In the genomic region with DNA sequence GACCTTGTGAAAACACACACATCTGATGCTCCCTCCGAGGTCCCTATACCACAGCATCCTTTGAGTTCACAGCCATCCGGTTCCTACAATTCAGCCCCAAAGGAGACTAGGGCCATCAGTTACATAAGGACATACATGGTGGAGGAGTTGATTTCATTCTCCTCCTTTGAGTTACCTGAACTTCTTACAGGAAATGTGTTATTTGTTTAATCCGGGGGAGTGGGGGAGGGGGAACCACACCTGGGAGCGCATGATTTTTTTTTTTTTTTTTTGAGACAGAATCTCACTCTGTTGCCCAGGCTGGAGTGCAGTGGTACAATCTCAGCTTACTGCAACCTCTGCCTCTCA, we compare ENCODE assay signal across 11 cellular contexts. TPM values are rescaled to one million over a fixed set of nuclear protein-coding genes. Genes with fewer than 3 reads are reported as not detected.
DNase-seq lines count a peak whose midpoint lies in the region; ATAC-seq, FAIRE-seq and TF ChIP-seq lines count a peak whose summit lies in the region.
"Had no signal": no experiment of that assay in that cellular context is flagged by ENCODE, and none has a peak within 500 bp of the region (broad histone marks: within the 10 kb centered on the region; RNA-seq: fewer than 3 reads in every experiment).

No MANE protein-coding gene starts in this region.

- H3K27me3 Mint-ChIP-seq in activated T-cell treated with anti-CD3 and anti-CD28 coated beads, Interleukin-2, amount 50 U/mL, for 72 hours (ENCODE audit: low read depth) = no peaks in the 10 kb centered on the region
- no peaks in the 10 kb centered on the region for H3K27me3 Mint-ChIP-seq in activated T-helper 1 cell treated with anti-CD3 and anti-CD28 coated beads, Interleukin-12 subunit alpha, Interleukin-12 subunit beta, Interleukin-2, Interleukin-4 antibody, amounts not matched to agents 30 ng/mL and 10 ng/mL and 1 ng/mL, durations not matched to agents 14 hours and 24 hours and 36 hours (ENCODE audit: insufficient read depth)

- peaks cover 18 to 31% of the 10 kb centered on the region in 2 donors for H3K36me3 Mint-ChIP-seq in activated T-cell treated with anti-CD3 and anti-CD28 coated beads, Interleukin-2, amount 50 U/mL, for 72 hours (ENCODE audit: insufficient read depth in 2 of 2)
- H3K36me3 Mint-ChIP-seq in activated T-helper 1 cell treated with anti-CD3 and anti-CD28 coated beads, Interleukin-12 subunit alpha, Interleukin-12 subunit beta, Interleukin-2, Interleukin-4 antibody, amounts not matched to agents 30 ng/mL and 10 ng/mL and 1 ng/mL, durations not matched to agents 14 hours and 24 hours and 36 hours (ENCODE audit: low read depth) = peaks cover 69% of the 10 kb centered on the region

- POLR2A ChIA-PET in HepG2 (lab: Yijun Ruan, JAX) = no interaction called here

- H3K9ac ChIP-seq in HepG2 (ENCODE audit: insufficient read depth, low read depth, low read length) = no peak overlapping the region

- H3K9me3 ChIP-seq in stomach (no peaks in the 10 kb centered on the region), HepG2 (ENCODE audit: low read length) (no peaks in the 10 kb centered on the region)

- WGBS in stomach, 5 donors = 53 to 62% (median 58%) methylated on average over 4 of the region's 4 CpGs
- WGBS in HepG2 (ENCODE audit: low lambda C conversion rate) = 53% methylated on average over 4 of the region's 4 CpGs

- peaks cover 100% of the 10 kb centered on the region for H3K4me1 Mint-ChIP-seq in activated T-cell treated with anti-CD3 and anti-CD28 coated beads, Interleukin-2, amount 50 U/mL, for 72 hours (ENCODE audit: low read depth)
- peaks cover 93% of the 10 kb centered on the region for H3K4me1 Mint-ChIP-seq in activated T-helper 1 cell treated with anti-CD3 and anti-CD28 coated beads, Interleukin-12 subunit alpha, Interleukin-12 subunit beta, Interleukin-2, Interleukin-4 antibody, amounts not matched to agents 30 ng/mL and 10 ng/mL and 1 ng/mL, durations not matched to agents 14 hours and 24 hours and 36 hours (ENCODE audit: low read depth)

- CTCF ChIA-PET in HepG2 (lab: Yijun Ruan, JAX; ENCODE audit: low intra/inter-chr PET ratio, low total read pairs) = no interaction called here

- no peak overlapping the region for H2AFZ ChIP-seq in HepG2 (ENCODE audit: low read length)

- H3K4me3 ChIP-seq in stomach (no peak overlapping the region), HepG2 (replicated peaks in 1 of 3; ENCODE audit: insufficient read depth in 1 of 3, low read depth in 2 of 3, low read length in 3 of 3) (no peak overlapping the region)

- H3K4me1 ChIP-seq in stomach (peaks cover 0 to 88% (median 30%) of the 10 kb centered on the region in 4 donors), HepG2 (ENCODE audit: insufficient read depth, low read length) (no peaks in the 10 kb centered on the region)

- ATAC-seq in activated T-cell treated with anti-CD3 and anti-CD28 coated beads, Interleukin-2, amount 50 U/mL, for 72 hours (replicated peaks in 1 of 2) = no peak
- ATAC-seq in HG02943 (IDR thresholded peaks at IDR 0.05; ENCODE audit: low read depth, unreplicated experiment) = peak; percentile 3
- ATAC-seq in HepG2 = no peak

- no peak for DNase-seq in activated T-cell treated with anti-CD3 and anti-CD28 coated beads, Interleukin-2, amount 50 U/mL, for 72 hours
- DNase-seq in activated T-cell treated with anti-CD3 and anti-CD28 coated beads, Interleukin-2, amount 50 U/mL, for 1 hour = no peak
- no peak for DNase-seq in activated T-helper 1 cell treated with anti-CD3 and anti-CD28 coated beads, Interleukin-12 subunit alpha, Interleukin-12 subunit beta, Interleukin-2, Interleukin-4 antibody, amounts not matched to agents 30 ng/mL and 10 ng/mL and 1 ng/mL, durations not matched to agents 14 hours and 24 hours and 36 hours (ENCODE audit: low spot score)
- DNase-seq in stomach (no peak), NCI-H446 treated with DMSO at 0.1 percent for 48 hours (lab: John Stamatoyannopoulos, UW) (no peak), GM03348 (ENCODE audit: low spot score) (no peak), HepG2 (ENCODE audit: low spot score) (no peak)
- DNase-seq: anterior cingulate cortex, erythroblast had no signal

- intact Hi-C loops in activated T-helper 1 cell treated with anti-CD3 and anti-CD28 coated beads, Interleukin-12 subunit alpha, Interleukin-12 subunit beta, Interleukin-2, Interleukin-4 antibody, amounts not matched to agents 30 ng/mL and 10 ng/mL and 1 ng/mL, durations not matched to agents 14 hours and 24 hours and 36 hours (cut with micrococcal nuclease) = loop anchor here (1.0 to 2.0 kb wide), 4 partner anchors 45 to 148 kb away; partner anchors contain the start of gene SECISBP2
- intact Hi-C loops in stomach (cut with DNase I; ENCODE audit: low total_unique reads) = no loop called here
- intact Hi-C loops in HepG2 (cut with micrococcal nuclease; ENCODE audit: unreplicated experiment) = no loop called here

- no peak overlapping the region for H3K4me2 ChIP-seq in HepG2 (ENCODE audit: low read depth, low read length)

- in situ Hi-C loops in HepG2 (cut with HindIII; ENCODE audit: extremely low pct_ligation_motif_present, low pct_unique_long_range_greater_than_20kb) = no loop called here

- TF ChIP-seq CTCF in stomach (IDR thresholded peaks at IDR 0.05) = no peak
- TF ChIP-seq CTCF in HepG2 (CRISPR knock-in tag; IDR thresholded peaks at IDR 0.05) = no peak

- TF ChIP-seq EP300 in stomach (IDR thresholded peaks at IDR 0.05) (no peak), HepG2 (IDR thresholded peaks at IDR 0.05; ENCODE audit: low read depth in 2 of 2, low read length in 2 of 2) (no peak), HepG2 (CRISPR knock-in tag; IDR thresholded peaks at IDR 0.05; ENCODE audit: borderline replicate concordance) (no peak)

- H3K27ac Mint-ChIP-seq in activated T-cell treated with anti-CD3 and anti-CD28 coated beads, Interleukin-2, amount 50 U/mL, for 72 hours = peak overlapping the region; percentile 96
- H3K27ac Mint-ChIP-seq in activated T-helper 1 cell treated with anti-CD3 and anti-CD28 coated beads, Interleukin-12 subunit alpha, Interleukin-12 subunit beta, Interleukin-2, Interleukin-4 antibody, amounts not matched to agents 30 ng/mL and 10 ng/mL and 1 ng/mL, durations not matched to agents 14 hours and 24 hours and 36 hours = peak overlapping the region; percentile 98

- no peak for FAIRE-seq in HepG2 (lab: Jason Lieb, UNC)
- FAIRE-seq: islet of Langerhans had no signal

- H3K4me3 Mint-ChIP-seq in activated T-cell treated with anti-CD3 and anti-CD28 coated beads, Interleukin-2, amount 50 U/mL, for 72 hours = peak overlapping the region; percentile 84 to 92
- H3K4me3 Mint-ChIP-seq in activated T-helper 1 cell treated with anti-CD3 and anti-CD28 coated beads, Interleukin-12 subunit alpha, Interleukin-12 subunit beta, Interleukin-2, Interleukin-4 antibody, amounts not matched to agents 30 ng/mL and 10 ng/mL and 1 ng/mL, durations not matched to agents 14 hours and 24 hours and 36 hours = peak overlapping the region; percentile 73

- H3K79me2 ChIP-seq in HepG2 (ENCODE audit: insufficient read depth, low read length) = no peaks in the 10 kb centered on the region

- H3K27me3 ChIP-seq in stomach (no peaks in the 10 kb centered on the region), HepG2 (ENCODE audit: control insufficient read depth in 1 of 2, insufficient read depth in 2 of 2, low read length in 2 of 2) (no peaks in the 10 kb centered on the region; a peak in 1 of 5 replicates)

- H3K9me3 Mint-ChIP-seq in activated T-cell treated with anti-CD3 and anti-CD28 coated beads, Interleukin-2, amount 50 U/mL, for 72 hours = no peaks in the 10 kb centered on the region
- no peaks in the 10 kb centered on the region for H3K9me3 Mint-ChIP-seq in activated T-helper 1 cell treated with anti-CD3 and anti-CD28 coated beads, Interleukin-12 subunit alpha, Interleukin-12 subunit beta, Interleukin-2, Interleukin-4 antibody, amounts not matched to agents 30 ng/mL and 10 ng/mL and 1 ng/mL, durations not matched to agents 14 hours and 24 hours and 36 hours

- H3K27ac ChIP-seq in stomach (peak overlapping the region in 3 of 5 donors; percentile 23 to 35 (median 33)), HepG2 (ENCODE audit: extremely low read length, insufficient read depth, low read length) (no peak overlapping the region)

- BruUV-seq in HepG2 (replicated peaks; lab: Mats Ljungman, UMichigan) = no TSS peak

- TF ChIP-seq POLR2A in stomach (IDR thresholded peaks at IDR 0.05) (no peak), HepG2 (IDR thresholded peaks at IDR 0.05; ENCODE audit: insufficient read depth in 1 of 2, low read depth in 2 of 2, low read length in 2 of 2) (no peak)

- H4K20me1 ChIP-seq in HepG2 (ENCODE audit: insufficient read depth, low read length) = no peaks in the 10 kb centered on the region

- H3K36me3 ChIP-seq in stomach (no peaks in the 10 kb centered on the region), HepG2 (replicated peaks in 1 of 2; ENCODE audit: control insufficient read depth in 1 of 2, insufficient read depth in 2 of 2, low read length in 2 of 2) (no peaks in the 10 kb centered on the region)

- TF ChIP-seq RAD21 in HepG2 (CRISPR knock-in tag; IDR thresholded peaks at IDR 0.05) = no peak

RNA-seq across cellular contexts. Expression of gene SEMA4D, which starts 30.7 kb away (rescaled TPM):
- 100 to 1,000 TPM; 182 to 198 TPM for total RNA-seq in activated T-cell treated with anti-CD3 and anti-CD28 coated beads, Interleukin-2, amount 50 U/mL, for 72 hours
- 388 and 411 TPM in 2 replicates for total RNA-seq in activated T-helper 1 cell treated with anti-CD3 and anti-CD28 coated beads, Interleukin-12 subunit alpha, Interleukin-12 subunit beta, Interleukin-2, Interleukin-4 antibody, amounts not matched to agents 30 ng/mL and 10 ng/mL and 1 ng/mL, durations not matched to agents 14 hours and 24 hours and 36 hours
- total RNA-seq in stomach = 10 to 100 TPM; 11.1 to 43.3 (median 28.8) TPM
- polyA plus RNA-seq in stomach = 10 to 100 TPM in 1 of 3 donors, 1 to 10 TPM in 2; 4.9 to 10.9 (median 8.4) TPM
- total RNA-seq in HepG2 (2016; rRNA removed; fragmentation: Illumina TruSeq; extraction: Trizol) = 0.07 and 0.13 TPM in 2 replicates
- total RNA-seq in HepG2 (2016; cell fraction: cytosol; rRNA removed; fragmentation: Illumina TruSeq; extraction: Trizol; ENCODE audit: low read depth) = 0.26 TPM in 1 of 2 replicates, not detected in the other
- total RNA-seq in HepG2 (2016; cell fraction: insoluble cytoplasmic fraction; rRNA removed; fragmentation: Illumina TruSeq; extraction: Trizol) = 0.10 and 0.13 TPM in 2 replicates
- total RNA-seq in HepG2 (2016; cell fraction: membrane; rRNA removed; fragmentation: Illumina TruSeq; extraction: Trizol) = 0.07 and 0.28 TPM in 2 replicates
- 0.44 and 0.87 TPM in 2 replicates for total RNA-seq in HepG2 (2016; cell fraction: nucleus; rRNA removed; fragmentation: Illumina TruSeq; extraction: Trizol)
- 0.16 and 0.17 TPM in 2 replicates for polyA plus RNA-seq in HepG2 (2011; rRNA removed)
- polyA plus RNA-seq in HepG2 (2011; cell fraction: cytosol; rRNA removed) = 0.12 and 0.23 TPM in 2 replicates
- polyA plus RNA-seq in HepG2 (2011; cell fraction: nucleus; rRNA removed) = 0.97 and 1.2 TPM in 2 replicates
- 0.85 and 1.2 TPM in 2 replicates for polyA plus RNA-seq in HepG2 (2012)
- 0.08 TPM in 1 of 2 replicates, not detected in the other for polyA plus RNA-seq in HepG2 (2016; cell fraction: cytosol; fragmentation: Illumina TruSeq; extraction: Trizol; ENCODE audit: low read depth)
- polyA plus RNA-seq in HepG2 (2016; cell fraction: insoluble cytoplasmic fraction; fragmentation: Illumina TruSeq; extraction: Trizol; ENCODE audit: low read depth) = 0.10 and 0.16 TPM in 2 replicates
- polyA plus RNA-seq in HepG2 (2016; cell fraction: membrane; fragmentation: Illumina TruSeq; extraction: Trizol; ENCODE audit: low read depth) = 0.08 and 0.11 TPM in 2 replicates
- polyA plus RNA-seq in HepG2 (2016; cell fraction: nucleus; fragmentation: Illumina TruSeq; extraction: Trizol; ENCODE audit: insufficient read depth, low read depth) = 0.31 and 0.86 TPM in 2 replicates
- polyA minus RNA-seq in HepG2 (2011; rRNA and poly(A)+ RNA removed; ENCODE audit: low replicate concordance) = 0.38 and 11.1 TPM in 2 replicates
- 2.1 TPM in 1 of 2 replicates, not detected in the other for polyA minus RNA-seq in HepG2 (2011; cell fraction: cytosol; rRNA and poly(A)+ RNA removed)
- polyA minus RNA-seq in HepG2 (2011; cell fraction: nucleus; rRNA and poly(A)+ RNA removed) = 0.26 and 0.87 TPM in 2 replicates

Comparison
In these comparisons a context has a peak if more than half of its experiments do, and no peak if none do; other contexts are left out.
1. RNA of gene SEMA4D, which starts 30.7 kb away (total RNA-seq): 388 to 411 TPM in activated T-helper 1 cell treated with anti-CD3 and anti-CD28 coated beads, Interleukin-12 subunit alpha, Interleukin-12 subunit beta, Interleukin-2, Interleukin-4 antibody, amounts not matched to agents 30 ng/mL and 10 ng/mL and 1 ng/mL, durations not matched to agents 14 hours and 24 hours and 36 hours, 182 to 198 TPM in activated T-cell treated with anti-CD3 and anti-CD28 coated beads, Interleukin-2, amount 50 U/mL, for 72 hours and 11.1 to 43.3 TPM in stomach; 0.07 to 0.87 TPM in HepG2; every median in the first group is over 4 times any median in the second.